Comparison of ENCODE assay signal across 12 cellular contexts in the genomic region with DNA sequence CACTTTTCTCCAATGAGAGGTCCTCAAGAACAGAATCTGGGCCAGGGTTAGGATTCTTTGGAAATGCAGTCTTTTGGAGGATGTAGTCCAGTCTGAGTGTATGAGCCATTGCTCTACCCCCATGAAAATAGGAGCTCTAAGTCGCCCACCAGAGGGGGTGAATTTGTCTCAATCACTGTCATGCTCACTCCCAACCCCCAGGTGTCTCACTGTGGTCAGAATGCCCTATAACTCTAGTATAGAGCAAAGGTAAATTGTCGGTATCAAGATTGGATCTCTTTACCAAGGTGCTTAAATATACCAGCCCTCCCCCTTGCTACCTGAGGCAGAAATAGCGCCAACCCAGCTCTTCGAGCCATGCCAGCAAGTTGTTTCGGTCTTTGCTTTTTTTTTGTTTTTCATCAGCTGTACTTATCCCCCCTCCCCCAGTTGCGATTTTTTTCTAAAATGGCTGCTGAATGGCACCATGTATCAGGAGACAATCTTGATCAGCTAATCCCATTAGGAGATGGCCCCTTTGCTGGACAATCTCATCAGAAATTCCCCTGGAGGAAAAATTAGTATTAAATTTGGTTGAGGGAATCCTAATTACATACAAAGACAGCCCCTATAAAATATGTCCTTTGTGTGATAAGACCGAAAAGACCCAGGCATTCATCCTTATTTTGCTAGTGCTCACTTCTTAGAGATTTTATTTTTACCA.
DNase-seq lines count a peak whose midpoint lies in the region; ATAC-seq, FAIRE-seq and TF ChIP-seq lines count a peak whose summit lies in the region.
"Had no signal": no experiment of that assay in that cellular context is flagged by ENCODE, and none has a peak within 500 bp of the region (broad histone marks: within the 10 kb centered on the region; RNA-seq: fewer than 3 reads in every experiment).

No MANE protein-coding gene starts in this region.

- no peaks in the 10 kb centered on the region for H3K27me3 ChIP-seq in Caco-2 (replicated peaks; ENCODE audit: control insufficient read depth, insufficient read depth, low read length)
- no peaks in the 10 kb centered on the region for H3K27me3 ChIP-seq in HAP-1 (ENCODE audit: low read depth)
- no peaks in the 10 kb centered on the region for H3K27me3 ChIP-seq in lower lobe of right lung (ENCODE audit: low read depth)
- H3K27me3 ChIP-seq: tibial artery had no signal

- H3K36me3 Mint-ChIP-seq in Caco-2 (ENCODE audit: insufficient read depth, unreplicated experiment) (no peaks in the 10 kb centered on the region), glutamatergic neuron (ENCODE audit: unreplicated experiment) (no peaks in the 10 kb centered on the region)

- H3K27ac ChIP-seq in lower lobe of right lung (no peak overlapping the region), kidney (ENCODE audit: low read depth in 2 of 2, low read length in 2 of 2) (no peak overlapping the region)
- H3K27ac ChIP-seq: prostate gland, tibial artery had no signal

- no peak for ATAC-seq in lower lobe of right lung

- H3K4me1 Mint-ChIP-seq in Caco-2 (ENCODE audit: low read depth, unreplicated experiment) (no peaks in the 10 kb centered on the region), glutamatergic neuron (ENCODE audit: low read depth, unreplicated experiment) (peaks cover 31% of the 10 kb centered on the region)

- H3K9me3 Mint-ChIP-seq in Caco-2 (ENCODE audit: unreplicated experiment) (no peaks in the 10 kb centered on the region), glutamatergic neuron (ENCODE audit: unreplicated experiment) (peaks cover 15% of the 10 kb centered on the region)

- peak; percentile 57 to 66 for TF ChIP-seq CTCF in Caco-2 (IDR thresholded peaks at IDR 0.05; ENCODE audit: insufficient read depth in 1 of 2, low read depth in 1 of 2, low read length in 1 of 2, severe bottlenecking in 1 of 2, unreplicated experiment in 1 of 2)
- TF ChIP-seq CTCF in glutamatergic neuron (IDR thresholded peaks at IDR 0.05; ENCODE audit: partially characterized antibody, unreplicated experiment) = peak; percentile 48
- no peak for TF ChIP-seq CTCF in GM10266 (IDR thresholded peaks at IDR 0.05; ENCODE audit: control insufficient read depth, insufficient read depth, low read depth, missing control alignments)
- no peak for TF ChIP-seq CTCF in lower lobe of right lung (IDR thresholded peaks at IDR 0.05)
- no peak for TF ChIP-seq CTCF in kidney (IDR thresholded peaks at IDR 0.05; ENCODE audit: borderline replicate concordance, extremely low read depth, insufficient read depth)

- intact Hi-C loops in Caco-2 (cut with micrococcal nuclease; ENCODE audit: unreplicated experiment) = loop anchor here (1.0 kb wide), 3 partner anchors 91 to 310 kb away; no protein-coding TSS in a partner anchor
- intact Hi-C loops in lower lobe of right lung (cut with DNase I) = no loop called here
- intact Hi-C loops in kidney (cut with DNase I) = no loop called here

- H3K4me1 ChIP-seq in Caco-2 (no peaks in the 10 kb centered on the region), HAP-1 (no peaks in the 10 kb centered on the region), lower lobe of right lung (no peaks in the 10 kb centered on the region), kidney (ENCODE audit: control insufficient read depth in 1 of 2, insufficient read depth in 1 of 2, low read depth in 1 of 2, low read length in 2 of 2) (no peaks in the 10 kb centered on the region)
- H3K4me1 ChIP-seq: prostate gland had no signal

- no peak overlapping the region for H3K27ac Mint-ChIP-seq in Caco-2 (ENCODE audit: unreplicated experiment)
- H3K27ac Mint-ChIP-seq in glutamatergic neuron (ENCODE audit: unreplicated experiment) = no peak overlapping the region
- H3K27ac Mint-ChIP-seq: activated T-cell treated with anti-CD3 and anti-CD28 coated beads, Interleukin-2, amount 50 U/mL, for 24 hours had no signal

- H3K36me3 ChIP-seq in Caco-2 (ENCODE audit: control insufficient read depth, insufficient read depth, low read length) (no peaks in the 10 kb centered on the region), HAP-1 (replicated peaks) (no peaks in the 10 kb centered on the region), lower lobe of right lung (no peaks in the 10 kb centered on the region), kidney (ENCODE audit: control insufficient read depth in 1 of 2, insufficient read depth in 2 of 2, low read length in 2 of 2) (no peaks in the 10 kb centered on the region)
- H3K36me3 ChIP-seq: prostate gland, tibial artery had no signal

- H3K27me3 Mint-ChIP-seq in Caco-2 (ENCODE audit: insufficient read depth, unreplicated experiment) (no peaks in the 10 kb centered on the region), glutamatergic neuron (ENCODE audit: unreplicated experiment) (peaks cover 6% of the 10 kb centered on the region)

- BruUV-seq in Caco-2 (replicated peaks; lab: Mats Ljungman, UMichigan) = no TSS peak

- DNase-seq in Caco-2 (peak; percentile 56 to 58), HAP-1 (ENCODE audit: low spot score in 2 of 2) (peak; percentile 24 to 50), RPMI8226 (peak; percentile 16), glutamatergic neuron (peak; percentile 40), GM10266 (ENCODE audit: extremely low spot score) (no peak), lower lobe of right lung (no peak), GF-D8 (lab: John Stamatoyannopoulos, UW) (no peak), kidney (no peak)
- DNase-seq: activated T-cell treated with anti-CD3 and anti-CD28 coated beads, Interleukin-2, amount 50 U/mL, for 24 hours; NCI-H345; tibial artery had no signal

- POLR2A ChIA-PET in Caco-2 (lab: Charles Lee) = no interaction called here

- no peak overlapping the region for H3K4me3 Mint-ChIP-seq in Caco-2 (ENCODE audit: unreplicated experiment)
- H3K4me3 Mint-ChIP-seq in glutamatergic neuron (ENCODE audit: unreplicated experiment) = peak overlapping the region; percentile 34
- H3K4me3 Mint-ChIP-seq: activated T-cell treated with anti-CD3 and anti-CD28 coated beads, Interleukin-2, amount 50 U/mL, for 24 hours had no signal

- H3K9me3 ChIP-seq in Caco-2 (no peaks in the 10 kb centered on the region), HAP-1 (no peaks in the 10 kb centered on the region), lower lobe of right lung (no peaks in the 10 kb centered on the region), kidney (ENCODE audit: control insufficient read depth in 1 of 2, low read length in 2 of 2) (no peaks in the 10 kb centered on the region)
- H3K9me3 ChIP-seq: prostate gland, tibial artery had no signal

- H3K9ac ChIP-seq in kidney (ENCODE audit: low read length in 2 of 2) = no peak overlapping the region

- in situ Hi-C loops in HAP-1 (cut with MboI; ENCODE audit: low sequenced_read_pairs) = no loop called here

- H3K4me3 ChIP-seq in Caco-2 (ENCODE audit: low read depth, low read length) = no peak overlapping the region
- no peak overlapping the region for H3K4me3 ChIP-seq in HAP-1
- H3K4me3 ChIP-seq in lower lobe of right lung = no peak overlapping the region
- no peak overlapping the region for H3K4me3 ChIP-seq in kidney (ENCODE audit: low read length in 2 of 2)
- H3K4me3 ChIP-seq: prostate gland, tibial artery had no signal

- FAIRE-seq in kidney (lab: Jason Lieb, UNC) = no peak

- CTCF ChIA-PET in Caco-2 (lab: Charles Lee) = interaction anchor here (0.8 to 1.0 kb wide), 2 partner anchors 9 to 25 kb away, joined by 3 to 9 read pairs; no protein-coding TSS in a partner anchor

Comparison
In these comparisons a context has a peak if more than half of its experiments do, and no peak if none do; other contexts are left out.
1. DNase-seq: peak in Caco-2 (2 of 2), HAP-1 (2 of 2), RPMI8226 (single experiment) and glutamatergic neuron (single experiment); none in GM10266 (single experiment), lower lobe of right lung (single experiment), GF-D8 (single experiment) and kidney (single experiment).
2. CTCF ChIP-seq: peak in Caco-2 (2 of 2) and glutamatergic neuron (single experiment); none in GM10266 (single experiment), lower lobe of right lung (single experiment) and kidney (single experiment).